ENCODE assay signal across 16 cellular contexts in the genomic region with DNA sequence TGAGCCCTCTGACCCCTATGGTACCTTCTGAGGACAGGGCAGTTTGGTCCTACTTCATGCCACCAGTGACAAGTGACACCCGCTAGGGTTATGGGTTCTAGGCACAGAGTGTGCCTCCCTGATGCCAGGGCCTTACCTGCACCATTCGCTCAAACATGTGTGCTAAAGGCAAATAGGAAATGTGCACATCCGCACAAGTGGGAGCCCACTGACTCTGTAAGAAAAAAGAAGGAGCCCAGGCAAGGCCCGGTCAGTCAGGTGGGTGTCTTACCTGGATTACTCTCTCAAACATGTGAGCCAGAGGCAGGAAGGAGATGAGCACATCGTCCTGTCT. TPM values are rescaled to one million over a fixed set of nuclear protein-coding genes. Genes with fewer than 3 reads are reported as not detected.
A peak's percentile ranks its signal among the peaks of the same experiment; 100 is the strongest.
DNase-seq lines count a peak whose midpoint lies in the region; ATAC-seq and TF ChIP-seq lines count a peak whose summit lies in the region.
"Had no signal": no experiment of that assay in that cellular context is flagged by ENCODE, and none has a peak within 500 bp of the region (broad histone marks: within the 10 kb centered on the region; RNA-seq: fewer than 3 reads in every experiment).

No MANE protein-coding gene starts in this region.

- ATAC-seq in left cardiac atrium: no peak
- ATAC-seq in activated T-cell treated with anti-CD3 and anti-CD28 coated beads, Interleukin-2, amount 50 U/mL, for 72 hours (replicated peaks in 1 of 2): peak; percentile 24 to 40
- peak; percentile 15 for ATAC-seq in mucosa of descending colon
- ATAC-seq in GM18519 (IDR thresholded peaks at IDR 0.05; ENCODE audit: low FRiP score, unreplicated experiment): no peak
- ATAC-seq in HG03521 (IDR thresholded peaks at IDR 0.05; ENCODE audit: unreplicated experiment): no peak

- H3K36me3 ChIP-seq in right atrium auricular region (no peaks in the 10 kb centered on the region), mucosa of descending colon (ENCODE audit: low read depth) (no peaks in the 10 kb centered on the region)
- H3K36me3 ChIP-seq: transverse colon had no signal

- H3K9me3 ChIP-seq in right atrium auricular region: no peaks in the 10 kb centered on the region
- no peaks in the 10 kb centered on the region for H3K9me3 ChIP-seq in mucosa of descending colon
- H3K9me3 ChIP-seq: transverse colon had no signal

- TF ChIP-seq CTCF in right atrium auricular region (IDR thresholded peaks at IDR 0.05) (no peak), mucosa of descending colon (IDR thresholded peaks at IDR 0.05) (no peak), HFFc6 (IDR thresholded peaks at IDR 0.05) (no peak)

- H3K27me3 ChIP-seq in right atrium auricular region: no peaks in the 10 kb centered on the region
- H3K27me3 ChIP-seq: transverse colon had no signal

- intact Hi-C loops in left cardiac atrium (cut with DNase I): no loop called here
- intact Hi-C loops in mucosa of descending colon (cut with DNase I, micrococcal nuclease): no loop called here

- H3K4me1 ChIP-seq in right atrium auricular region: no peaks in the 10 kb centered on the region
- H3K4me1 ChIP-seq in mucosa of descending colon (ENCODE audit: low read depth): peaks cover 4% of the 10 kb centered on the region

- H3K36me3 Mint-ChIP-seq in activated T-cell treated with anti-CD3 and anti-CD28 coated beads, Interleukin-2, amount 50 U/mL, for 72 hours (ENCODE audit: insufficient read depth in 2 of 2): peaks cover 0 to 2% of the 10 kb centered on the region in 2 donors
- H3K36me3 Mint-ChIP-seq in HFFc6 (ENCODE audit: low read depth): no peaks in the 10 kb centered on the region

- H3K4me3 ChIP-seq in right atrium auricular region: no peak overlapping the region
- no peak overlapping the region for H3K4me3 ChIP-seq in mucosa of descending colon
- H3K4me3 ChIP-seq: transverse colon had no signal

- no peak overlapping the region for H3K27ac ChIP-seq in right atrium auricular region
- H3K27ac ChIP-seq: transverse colon had no signal

- H3K27ac Mint-ChIP-seq in activated T-cell treated with anti-CD3 and anti-CD28 coated beads, Interleukin-2, amount 50 U/mL, for 72 hours: peak overlapping the region; percentile 93
- no peak overlapping the region for H3K27ac Mint-ChIP-seq in HFFc6

- peaks cover 48% of the 10 kb centered on the region for H3K4me1 Mint-ChIP-seq in activated T-cell treated with anti-CD3 and anti-CD28 coated beads, Interleukin-2, amount 50 U/mL, for 72 hours (ENCODE audit: low read depth)
- peaks cover 8% of the 10 kb centered on the region; the same call in 1 of the 2 replicates for H3K4me1 Mint-ChIP-seq in HFFc6 (ENCODE audit: low read depth)

- H3K9me3 Mint-ChIP-seq in activated T-cell treated with anti-CD3 and anti-CD28 coated beads, Interleukin-2, amount 50 U/mL, for 72 hours: no peaks in the 10 kb centered on the region
- no peaks in the 10 kb centered on the region for H3K9me3 Mint-ChIP-seq in HFFc6

- DNase-seq in right atrium auricular region (ENCODE audit: low spot score) (peak; percentile 38), left cardiac atrium (no peak), mucosa of descending colon (no peak), T-helper 9 cell (no peak), HFFc6 (no peak)
- DNase-seq in activated T-cell treated with anti-CD3 and anti-CD28 coated beads, Interleukin-2, amount 50 U/mL, for 72 hours: no peak
- DNase-seq: cerebellar nuclear complex, foreskin melanocyte, MM.1S, NCI-H1930, NCI-H524, transverse colon had no signal

- H3K4me3 Mint-ChIP-seq in activated T-cell treated with anti-CD3 and anti-CD28 coated beads, Interleukin-2, amount 50 U/mL, for 72 hours: peak overlapping the region; percentile 78 to 81
- no peak overlapping the region for H3K4me3 Mint-ChIP-seq in HFFc6

- no peaks in the 10 kb centered on the region for H3K27me3 Mint-ChIP-seq in activated T-cell treated with anti-CD3 and anti-CD28 coated beads, Interleukin-2, amount 50 U/mL, for 72 hours (ENCODE audit: low read depth)
- peaks cover 15% of the 10 kb centered on the region for H3K27me3 Mint-ChIP-seq in HFFc6 (ENCODE audit: insufficient read depth)

RNA-seq across cellular contexts. Expression of gene MEIKIN, which starts 29.1 kb away (rescaled TPM):
- total RNA-seq in right atrium auricular region: not detected
- not detected for total RNA-seq in left cardiac atrium
- under 1 TPM in 1 of 2 donors, not detected in 1; 0.19 TPM for total RNA-seq in activated T-cell treated with anti-CD3 and anti-CD28 coated beads, Interleukin-2, amount 50 U/mL, for 72 hours
- not detected for total RNA-seq in mucosa of descending colon
- total RNA-seq in HFFc6 (2021; fragmentation: NEBNext Ultra II Directional; extraction: Animal tissue kit (Norgen Biotek cat#: 25700)): not detected
- total RNA-seq: lower leg skin, renal cortical epithelial cell, transverse colon had no signal

RNA-seq across cellular contexts. Expression of gene ACSL6, which starts 36.9 kb away (rescaled TPM):
- 1 to 10 TPM in 1 of 2 donors, under 1 TPM in 1; 0.71 to 1.6 TPM for total RNA-seq in right atrium auricular region
- 1 to 10 TPM; 1.6 to 4.4 TPM for total RNA-seq in left cardiac atrium
- 1 to 10 TPM; 5.9 to 8.2 TPM for total RNA-seq in activated T-cell treated with anti-CD3 and anti-CD28 coated beads, Interleukin-2, amount 50 U/mL, for 72 hours
- 1 to 10 TPM in 1 of 3 donors, under 1 TPM in 2; 0.38 to 3.8 (median 0.77) TPM for total RNA-seq in mucosa of descending colon
- total RNA-seq in HFFc6 (2021; fragmentation: NEBNext Ultra II Directional; extraction: Animal tissue kit (Norgen Biotek cat#: 25700)): not detected

Comparison
In these comparisons a context has a peak if more than half of its experiments do, and no peak if none do; other contexts are left out.
1. ATAC-seq: peak in activated T-cell treated with anti-CD3 and anti-CD28 coated beads, Interleukin-2, amount 50 U/mL, for 72 hours (2 of 2) and mucosa of descending colon (single experiment); none in left cardiac atrium (0 of 2), GM18519 (single experiment) and HG03521 (single experiment).